ENCODE assay signal across 15 cellular contexts in genomic region chr11:116109228-116109627, GRCh38.
DNase-seq lines count a peak whose midpoint lies in the region; ATAC-seq lines count a peak whose summit lies in the region.
"Had no signal": no experiment of that assay in that cellular context is flagged by ENCODE, and none has a peak within 500 bp of the region (broad histone marks: within the 10 kb centered on the region; RNA-seq: fewer than 3 reads in every experiment).

No MANE protein-coding gene starts in this region.

- no peak for DNase-seq in left ventricle myocardium superior
- no peak for DNase-seq in cardiac septum (ENCODE audit: low spot score)
- peak; percentile 62 for DNase-seq in SW480 (ENCODE audit: low spot score)
- DNase-seq in glomerular visceral epithelial cell (ENCODE audit: extremely low spot score), result peak; percentile 47
- DNase-seq in DMS153 (lab: John Stamatoyannopoulos, UW), result no peak
- DNase-seq in NCI-H748 treated with DMSO at 0.1 percent for 48 hours (lab: John Stamatoyannopoulos, UW), result no peak
- DNase-seq: activated T-cell treated with anti-CD3 and anti-CD28 coated beads, Interleukin-2, amount 50 U/mL, for 4 hours; esophagus squamous epithelium; naive thymus-derived CD8-positive, alpha-beta T cell; RPMI8226; sigmoid colon; WERI-Rb-1 had no signal

- peak; percentile 51 for ATAC-seq in left ventricle myocardium superior
- no peak for ATAC-seq in GM19324 (IDR thresholded peaks at IDR 0.05; ENCODE audit: low FRiP score, unreplicated experiment)
- no peak for ATAC-seq in GM19455 (IDR thresholded peaks at IDR 0.05; ENCODE audit: unreplicated experiment)
- ATAC-seq: activated T-cell treated with anti-CD3 and anti-CD28 coated beads, Interleukin-2, amount 50 U/mL, for 4 hours; GM23338; naive thymus-derived CD8-positive, alpha-beta T cell had no signal

- intact Hi-C loops in left ventricle myocardium superior (cut with micrococcal nuclease), result no loop called here
- intact Hi-C loops in cardiac septum (cut with DNase I), result no loop called here

Comparison
In these comparisons a context has a peak if more than half of its experiments do, and no peak if none do; other contexts are left out.
1. DNase-seq: peak in SW480 (single experiment) and glomerular visceral epithelial cell (single experiment); none in left ventricle myocardium superior (single experiment), cardiac septum (single experiment), DMS153 (single experiment) and NCI-H748 treated with DMSO at 0.1 percent for 48 hours (single experiment).